In genomic region chr7:130994378-130995115, GRCh38 we compare ENCODE assay signal across 8 cellular contexts.
A peak's percentile ranks its signal among the peaks of the same experiment; 100 is the strongest.
DNase-seq lines count a peak whose midpoint lies in the region; ATAC-seq and FAIRE-seq lines count a peak whose summit lies in the region.

No MANE protein-coding gene starts in this region.

- H3K4me1 ChIP-seq in adipocyte (ENCODE audit: control insufficient read depth, insufficient read depth, low read length), result peaks cover 65% of the 10 kb centered on the region
- H3K4me1 ChIP-seq in small intestine (ENCODE audit: control insufficient read depth in 2 of 2, insufficient read depth in 1 of 2, low read depth in 1 of 2, low read length in 1 of 2), result peaks cover 13 to 39% of the 10 kb centered on the region in 2 donors

- peak overlapping the region in 1 of 2 donors; percentile 76 for H3K27ac ChIP-seq in small intestine (ENCODE audit: low read depth in 1 of 2, low read length in 1 of 2)

- ATAC-seq in HG03108 (IDR thresholded peaks at IDR 0.05; ENCODE audit: unreplicated experiment) (peak; percentile 24), GM19463 (IDR thresholded peaks at IDR 0.05; ENCODE audit: unreplicated experiment) (no peak), GM18511 (IDR thresholded peaks at IDR 0.05; ENCODE audit: unreplicated experiment) (no peak), HG03159 (IDR thresholded peaks at IDR 0.05; ENCODE audit: unreplicated experiment) (no peak)

- H3K9me3 ChIP-seq in adipocyte (ENCODE audit: control insufficient read depth, low read length), result no peaks in the 10 kb centered on the region
- H3K9me3 ChIP-seq in small intestine (ENCODE audit: control insufficient read depth, low read depth), result no peaks in the 10 kb centered on the region

- no peak for DNase-seq in adipocyte (ENCODE audit: low read depth)
- DNase-seq in kidney glomerular epithelial cell (lab: John Stamatoyannopoulos, UW), result peak; percentile 58
- DNase-seq in small intestine, result peak; percentile 46
- no peak for DNase-seq in stimulated activated CD4-positive, alpha-beta T cell treated with anti-CD3 and anti-CD28 coated beads, Interleukin-12 subunit alpha, Interleukin-12 subunit beta, amount 100 ng/mL, for 4 hours

- H3K27me3 ChIP-seq in adipocyte (replicated peaks; ENCODE audit: control insufficient read depth, insufficient read depth, low read length), result no peaks in the 10 kb centered on the region
- no peaks in the 10 kb centered on the region for H3K27me3 ChIP-seq in small intestine (ENCODE audit: control insufficient read depth in 2 of 2, insufficient read depth in 2 of 2, low read length in 2 of 2)

- H3K36me3 ChIP-seq in adipocyte (ENCODE audit: control insufficient read depth, insufficient read depth, low read length, severe bottlenecking) (peaks cover 25% of the 10 kb centered on the region), small intestine (ENCODE audit: control insufficient read depth in 2 of 2, insufficient read depth in 2 of 2, low read length in 2 of 2) (no peaks in the 10 kb centered on the region)

- FAIRE-seq in small intestine (lab: Jason Lieb, UNC), result no peak

- peak overlapping the region; percentile 80 for H3K9ac ChIP-seq in adipocyte (ENCODE audit: low read length)

- WGBS in small intestine, 3 donors, result 20 to 52% (median 36%) methylated on average over 13 of the region's 13 CpGs

- peak overlapping the region; percentile 65 for H3K4me3 ChIP-seq in adipocyte (ENCODE audit: low read length)
- H3K4me3 ChIP-seq in small intestine (ENCODE audit: low read depth in 1 of 2, low read length in 2 of 2), result no peak overlapping the region

Comparison
In these comparisons a context has a peak if more than half of its experiments do, and no peak if none do; other contexts are left out.
1. DNase-seq: peak in kidney glomerular epithelial cell (single experiment) and small intestine (single experiment); none in adipocyte (single experiment) and stimulated activated CD4-positive, alpha-beta T cell treated with anti-CD3 and anti-CD28 coated beads, Interleukin-12 subunit alpha, Interleukin-12 subunit beta, amount 100 ng/mL, for 4 hours (single experiment).